Comparison of ENCODE assay signal across 23 cellular contexts in genomic region chr16:53944026-53944425, GRCh38.
"Had no signal": no experiment of that assay in that cellular context is flagged by ENCODE, and none has a peak within 500 bp of the region (broad histone marks: within the 10 kb centered on the region; RNA-seq: fewer than 3 reads in every experiment).

No MANE protein-coding gene starts in this region.

- H3K27ac ChIP-seq: cardiac muscle cell, epithelial cell of prostate, left ventricle myocardium inferior, ovary, prostate gland, spleen, testis, uterus, VCaP had no signal

- ATAC-seq: activated CD4-positive, CD25-positive, alpha-beta regulatory T cell treated with anti-CD3 and anti-CD28 coated beads, Interleukin-2, amount 50 U/mL, for 24 hours; activated T-cell treated with anti-CD3 and anti-CD28 coated beads, Interleukin-2, amount 50 U/mL, for 72 hours; natural killer cell had no signal

- H3K27me3 ChIP-seq: cardiac muscle cell, ovary, spleen, testis, uterus had no signal

- H3K36me3 ChIP-seq: cardiac muscle cell, ovary, prostate gland, uterus had no signal

- H3K9me3 ChIP-seq: left ventricle myocardium inferior, ovary, prostate gland, spleen, testis, uterus had no signal

- H3K4me3 ChIP-seq: cardiac muscle cell, left ventricle myocardium inferior, ovary, prostate gland, spleen, testis, uterus had no signal

- H3K4me1 ChIP-seq: prostate gland, testis, uterus had no signal

- DNase-seq: activated CD4-positive, alpha-beta memory T cell treated with anti-CD3 and anti-CD28 coated beads, Interleukin-2, amount 10 ng/mL, durations not matched to agents 7 days and 5 days; activated CD4-positive, alpha-beta T cell treated with anti-CD3 and anti-CD28 coated beads, Interleukin-2, amount 10 ng/mL, durations not matched to agents 24 days and 14 days; activated effector memory CD4-positive, alpha-beta T cell treated with Interleukin-2 at 50 U/mL for 16 hours; activated naive CD4-positive, alpha-beta T cell treated with anti-CD3 and anti-CD28 coated beads for 36 hours; activated naive CD8-positive, alpha-beta T cell treated with anti-CD3 and anti-CD28 coated beads, Interleukin-2, amount 10 ng/mL, durations not matched to agents 7 days and 5 days; activated T-cell treated with anti-CD3 and anti-CD28 coated beads, Interleukin-2, amount 50 U/mL, for 72 hours; amygdala; cortex of kidney; endodermal cell; left ventricle myocardium inferior; natural killer cell; ovary; spleen; stimulated activated CD4-positive, alpha-beta T cell treated with anti-CD3 and anti-CD28 coated beads, Interleukin-4, amount 100 ng/mL, for 1 hour; stimulated activated naive CD4-positive, alpha-beta T cell; testis; trophoblast cell; uterus had no signal
